Comparison of ENCODE assay signal across 10 cellular contexts in the genomic region with DNA sequence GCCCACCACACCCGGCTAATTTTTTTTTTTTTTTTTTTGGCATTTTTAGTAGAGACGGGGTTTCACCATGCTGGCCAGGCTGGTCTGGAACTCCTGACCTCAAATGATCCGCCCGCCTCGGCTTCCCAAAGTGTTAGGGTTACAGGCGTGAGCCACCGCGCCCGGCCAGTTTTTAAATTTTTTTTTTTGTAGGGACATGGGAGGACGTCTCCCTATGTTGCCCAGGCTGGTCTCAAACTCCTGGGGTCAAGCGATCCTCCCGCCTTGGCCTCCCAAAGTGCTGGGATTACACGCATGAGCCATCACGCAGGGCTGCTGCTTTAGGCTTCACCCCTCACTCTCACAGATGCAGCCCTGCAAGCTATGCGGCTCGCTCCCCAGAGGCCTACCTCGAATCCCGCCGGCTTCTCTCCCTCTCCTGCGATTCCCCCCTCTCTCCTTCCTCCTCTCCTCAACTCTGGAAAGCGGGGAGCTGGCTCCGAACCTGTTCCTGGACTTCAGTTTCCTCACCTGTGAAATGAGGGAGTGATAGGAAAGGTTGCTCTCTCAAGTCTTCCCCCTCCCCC. TPM values are rescaled to one million over a fixed set of nuclear protein-coding genes. Genes with fewer than 3 reads are reported as not detected.
DNase-seq lines count a peak whose midpoint lies in the region; ATAC-seq and TF ChIP-seq lines count a peak whose summit lies in the region.
"Had no signal": no experiment of that assay in that cellular context is flagged by ENCODE, and none has a peak within 500 bp of the region (broad histone marks: within the 10 kb centered on the region; RNA-seq: fewer than 3 reads in every experiment).

No MANE protein-coding gene starts in this region.

- no peaks in the 10 kb centered on the region for H3K9me3 Mint-ChIP-seq in central memory CD8-positive, alpha-beta T cell
- H3K9me3 Mint-ChIP-seq in natural killer cell = no peaks in the 10 kb centered on the region

- no peak for DNase-seq in central memory CD8-positive, alpha-beta T cell (ENCODE audit: low spot score in 2 of 2)
- DNase-seq in natural killer cell (no peak), occipital lobe (lab: John Stamatoyannopoulos, UW) (no peak), dermis blood vessel endothelial cell (no peak), RPMI8226 (no peak)
- DNase-seq: activated effector memory CD4-positive, alpha-beta T cell treated with anti-CD3 and anti-CD28 coated beads, Interleukin-2, amount 50 U/mL, for 16 hours; stimulated activated CD4-positive, alpha-beta T cell treated with anti-CD3 and anti-CD28 coated beads, Interleukin-1b, Interleukin-23, amount 100 ng/mL, for 48 hours had no signal

- H3K79me2 ChIP-seq in KMS-11 (ENCODE audit: insufficient read depth, low read depth) = peaks cover 34% of the 10 kb centered on the region

- H3K4me1 Mint-ChIP-seq in central memory CD8-positive, alpha-beta T cell = peaks cover 51% of the 10 kb centered on the region
- peaks cover 48% of the 10 kb centered on the region in 2 donors for H3K4me1 Mint-ChIP-seq in natural killer cell

- intact Hi-C loops in natural killer cell (cut with micrococcal nuclease) = loop anchor here (2.0 kb wide), 1 partner anchor 67 kb away; a partner anchor contains a TSS

- H2AFZ ChIP-seq in KMS-11 (ENCODE audit: low read depth) = no peak overlapping the region; the same call in 1 of the 2 replicates

- no peak for ATAC-seq in central memory CD8-positive, alpha-beta T cell (replicated peaks; ENCODE audit: extremely low read depth, poor library complexity, severe bottlenecking)
- ATAC-seq in natural killer cell (no peak), GM21423 (IDR thresholded peaks at IDR 0.05; ENCODE audit: unreplicated experiment) (no peak)

- H3K27me3 ChIP-seq in KMS-11 (ENCODE audit: insufficient read depth, low read depth) = no peaks in the 10 kb centered on the region

- H3K4me3 ChIP-seq in KMS-11 (IDR thresholded peaks at IDR 0.05; ENCODE audit: insufficient read depth, low read depth, low read length) = no peak overlapping the region

- TF ChIP-seq CTCF in C4-2B (conservative IDR thresholded peaks at IDR 0.05) (no peak), KMS-11 (conservative IDR thresholded peaks at IDR 0.05; ENCODE audit: low read depth, low read length) (no peak), natural killer cell (IDR thresholded peaks at IDR 0.05) (no peak)

- no peaks in the 10 kb centered on the region for H4K20me1 ChIP-seq in KMS-11 (ENCODE audit: insufficient read depth)

- no peaks in the 10 kb centered on the region for H3K27me3 Mint-ChIP-seq in central memory CD8-positive, alpha-beta T cell
- H3K27me3 Mint-ChIP-seq in natural killer cell (ENCODE audit: low read depth in 2 of 2) = peaks cover 0 to 3% of the 10 kb centered on the region in 2 donors

- H3K27ac ChIP-seq in C4-2B (peak overlapping the region; percentile 91; the same call in 1 of the 2 replicates), KMS-11 (no peak overlapping the region)

- H3K27ac Mint-ChIP-seq in central memory CD8-positive, alpha-beta T cell (ENCODE audit: low read depth) = peak overlapping the region; percentile 97
- H3K27ac Mint-ChIP-seq in natural killer cell = peak overlapping the region; percentile 89 to 92

- no peak overlapping the region for H3K9ac ChIP-seq in KMS-11

- H3K36me3 Mint-ChIP-seq in central memory CD8-positive, alpha-beta T cell (ENCODE audit: insufficient read depth) = peaks cover 18% of the 10 kb centered on the region
- H3K36me3 Mint-ChIP-seq in natural killer cell = no peaks in the 10 kb centered on the region

- H3K36me3 ChIP-seq in KMS-11 (ENCODE audit: insufficient read depth) = no peaks in the 10 kb centered on the region

- peak overlapping the region; percentile 95 for H3K4me3 Mint-ChIP-seq in central memory CD8-positive, alpha-beta T cell
- H3K4me3 Mint-ChIP-seq in natural killer cell = peak overlapping the region; percentile 97

- H3K4me2 ChIP-seq in KMS-11 = peak overlapping the region; percentile 68

- H3K4me1 ChIP-seq in KMS-11 (ENCODE audit: low read depth, poor library complexity, severe bottlenecking) = peaks cover 39% of the 10 kb centered on the region

RNA-seq across cellular contexts. Expression of a gene that starts 0.9 kb away (rescaled TPM):
- total RNA-seq in natural killer cell (1 to 10 TPM; 7.7 to 9.7 (median 8.4) TPM), occipital lobe (5.6 TPM), dermis blood vessel endothelial cell (1.5 and 2.2 TPM in 2 replicates)

RNA-seq across cellular contexts. Expression of a gene that starts 1.0 kb away (rescaled TPM):
- total RNA-seq in natural killer cell (100 to 1,000 TPM; 309 to 340 (median 319) TPM), occipital lobe (16.1 TPM), dermis blood vessel endothelial cell (17.5 and 34.9 TPM in 2 replicates)

RNA-seq across cellular contexts. Expression of a gene that starts 29.5 kb away (rescaled TPM):
- total RNA-seq in natural killer cell (1 to 10 TPM; 7.5 to 9.8 (median 9.5) TPM), occipital lobe (25.7 TPM), dermis blood vessel endothelial cell (15.1 and 29.3 TPM in 2 replicates)

RNA-seq across cellular contexts. Expression of a gene that starts 31.0 kb away (rescaled TPM):
- total RNA-seq in natural killer cell (10 to 100 TPM; 38.9 to 48.0 (median 47.9) TPM), occipital lobe (10.0 TPM), dermis blood vessel endothelial cell (10.6 and 11.7 TPM in 2 replicates)

RNA-seq across cellular contexts. Expression of a gene that starts 39.1 kb away (rescaled TPM):
- total RNA-seq in natural killer cell (1 to 10 TPM in 2 of 3 donors, under 1 TPM in 1; 0.71 to 6.6 (median 2.7) TPM), occipital lobe (9.5 TPM), dermis blood vessel endothelial cell (16.2 and 17.0 TPM in 2 replicates)
